In genomic region chrX:76127341-76127740, GRCh38 we compare ENCODE assay signal across 2 cellular contexts.
TF ChIP-seq lines count a peak whose summit lies in the region.

No MANE protein-coding gene starts in this region.

TF ChIP-seq in GM23338, 12 proteins besides CTCF, POLR2A, EP300 and RAD21:
- TF ChIP-seq NANOG (IDR thresholded peaks at IDR 0.05; ENCODE audit: borderline replicate concordance) (no peak), CREB1 (CRISPR knock-in tag; IDR thresholded peaks at IDR 0.05; ENCODE audit: low read depth) (no peak), STAT1 (IDR thresholded peaks at IDR 0.05; ENCODE audit: unreplicated experiment) (no peak)

TF ChIP-seq in HepG2, 621 proteins besides CTCF, POLR2A, EP300 and RAD21:
- TF ChIP-seq ZBTB10 (CRISPR knock-in tag; IDR thresholded peaks at IDR 0.05; ENCODE audit: borderline replicate concordance) = no peak
- no peak for TF ChIP-seq ZNF646 (CRISPR knock-in tag; IDR thresholded peaks at IDR 0.05)
- TF ChIP-seq HOXA9 (CRISPR knock-in tag; IDR thresholded peaks at IDR 0.05; ENCODE audit: borderline replicate concordance) = no peak
- TF ChIP-seq THRA (CRISPR knock-in tag; IDR thresholded peaks at IDR 0.05; ENCODE audit: borderline replicate concordance) = no peak
- no peak for TF ChIP-seq FOSL2 (CRISPR knock-in tag; IDR thresholded peaks at IDR 0.05)
- TF ChIP-seq ZNF546 (CRISPR knock-in tag; conservative IDR thresholded peaks at IDR 0.05) = no peak
- no peak for TF ChIP-seq NFYC (CRISPR knock-in tag; IDR thresholded peaks at IDR 0.05)
- TF ChIP-seq CREB1 (IDR thresholded peaks at IDR 0.05) = no peak
- no peak for TF ChIP-seq CREB1 (CRISPR knock-in tag; IDR thresholded peaks at IDR 0.05)
- TF ChIP-seq CBX1 (IDR thresholded peaks at IDR 0.05; ENCODE audit: low read depth) = no peak
- no peak for TF ChIP-seq ARID2 (CRISPR knock-in tag; IDR thresholded peaks at IDR 0.05; ENCODE audit: borderline replicate concordance)
- TF ChIP-seq ARID4A (CRISPR knock-in tag; IDR thresholded peaks at IDR 0.05; ENCODE audit: borderline replicate concordance) = no peak
